1 cellular context compared by ENCODE assay signal in genomic region chr2:69946351-69947077, GRCh38.
TF ChIP-seq lines count a peak whose summit lies in the region.

No MANE protein-coding gene starts in this region.

TF ChIP-seq in HepG2, 621 proteins besides CTCF, POLR2A, EP300 and RAD21 (continued from another document and continues in another):
- no peak for TF ChIP-seq SOX6 (IDR thresholded peaks at IDR 0.05)
- peak; percentile 36 for TF ChIP-seq SOX6 (CRISPR knock-in tag; IDR thresholded peaks at IDR 0.05)
- no peak for TF ChIP-seq ZNF567 (CRISPR knock-in tag; IDR thresholded peaks at IDR 0.05; ENCODE audit: borderline replicate concordance)
- TF ChIP-seq ZNF891 (CRISPR knock-in tag; IDR thresholded peaks at IDR 0.05) = no peak
- 0 out of 2 replicates have a peak, but pooled peaks have one; percentile 8 for TF ChIP-seq MXD3 (CRISPR knock-in tag; IDR thresholded peaks at IDR 0.05)
- no peak for TF ChIP-seq ZNF337 (CRISPR knock-in tag; IDR thresholded peaks at IDR 0.05; ENCODE audit: borderline replicate concordance, low read depth)
- TF ChIP-seq HOXD1 (CRISPR knock-in tag; IDR thresholded peaks at IDR 0.05) = no peak; the same call in 1 of the 2 replicates
- TF ChIP-seq SKI (IDR thresholded peaks at IDR 0.05; ENCODE audit: partially characterized antibody) = no peak
- no peak for TF ChIP-seq BCL3 (CRISPR knock-in tag; IDR thresholded peaks at IDR 0.05)
- no peak for TF ChIP-seq CCAR2 (optimal IDR thresholded peaks at IDR 0.05; ENCODE audit: low read depth, low read length)
- TF ChIP-seq ZNF512B (CRISPR knock-in tag; IDR thresholded peaks at IDR 0.05; ENCODE audit: borderline replicate concordance) = 0 out of 2 replicates have a peak, but pooled peaks have one; percentile 26
- TF ChIP-seq EZH2 (conservative IDR thresholded peaks at IDR 0.05; ENCODE audit: low read depth, low read length) = no peak
- no peak for TF ChIP-seq ZSCAN5A (CRISPR knock-in tag; IDR thresholded peaks at IDR 0.05; ENCODE audit: borderline replicate concordance)
- TF ChIP-seq ZNF121 (CRISPR knock-in tag; IDR thresholded peaks at IDR 0.05) = no peak
- TF ChIP-seq ZNF18 (CRISPR knock-in tag; IDR thresholded peaks at IDR 0.05; ENCODE audit: insufficient replicate concordance) = no peak
- no peak for TF ChIP-seq SETDB1 (CRISPR knock-in tag; IDR thresholded peaks at IDR 0.05; ENCODE audit: borderline replicate concordance)
- TF ChIP-seq ZNF430 (CRISPR knock-in tag; IDR thresholded peaks at IDR 0.05) = no peak
- no peak for TF ChIP-seq RFX5 (IDR thresholded peaks at IDR 0.05; ENCODE audit: low read depth, low read length)
- TF ChIP-seq HMGXB4 (CRISPR knock-in tag; IDR thresholded peaks at IDR 0.05; ENCODE audit: borderline replicate concordance in 1 of 2, low read depth in 1 of 2) = 0 out of 4 replicates have a peak, but pooled peaks of 1 of the 2 experiments have one; percentile 17
- TF ChIP-seq ZNF841 (CRISPR knock-in tag; IDR thresholded peaks at IDR 0.05; ENCODE audit: borderline replicate concordance) = no peak
- no peak for TF ChIP-seq KDM2A (CRISPR knock-in tag; IDR thresholded peaks at IDR 0.05; ENCODE audit: borderline replicate concordance, low read depth)
- no peak for TF ChIP-seq SRF (IDR thresholded peaks at IDR 0.05; ENCODE audit: low read depth, low read length)
- no peak for TF ChIP-seq IRF1 (CRISPR knock-in tag; IDR thresholded peaks at IDR 0.05; ENCODE audit: low read depth)
- no peak for TF ChIP-seq ATRX (CRISPR knock-in tag; IDR thresholded peaks at IDR 0.05; ENCODE audit: borderline replicate concordance)
- TF ChIP-seq DDIT3 (CRISPR knock-in tag; IDR thresholded peaks at IDR 0.05) = no peak
- no peak for TF ChIP-seq HOMEZ (CRISPR knock-in tag; IDR thresholded peaks at IDR 0.05; ENCODE audit: low read depth)
- no peak for TF ChIP-seq ZNF512 (CRISPR knock-in tag; IDR thresholded peaks at IDR 0.05)
- no peak for TF ChIP-seq HMGA1 (CRISPR knock-in tag; conservative IDR thresholded peaks at IDR 0.05)
- TF ChIP-seq PLSCR1 (CRISPR knock-in tag; IDR thresholded peaks at IDR 0.05; ENCODE audit: borderline replicate concordance) = no peak
- TF ChIP-seq MEIS1 (CRISPR knock-in tag; IDR thresholded peaks at IDR 0.05; ENCODE audit: borderline replicate concordance) = no peak
- no peak for TF ChIP-seq ZNF136 (CRISPR knock-in tag; IDR thresholded peaks at IDR 0.05; ENCODE audit: low read depth)
- no peak for TF ChIP-seq GZF1 (CRISPR knock-in tag; IDR thresholded peaks at IDR 0.05)
- TF ChIP-seq ZFP62 (CRISPR knock-in tag; IDR thresholded peaks at IDR 0.05) = no peak
- TF ChIP-seq ZBTB1 (CRISPR knock-in tag; IDR thresholded peaks at IDR 0.05; ENCODE audit: borderline replicate concordance) = no peak
- TF ChIP-seq ZNF747 (CRISPR knock-in tag; IDR thresholded peaks at IDR 0.05; ENCODE audit: borderline replicate concordance) = no peak
- TF ChIP-seq PHB2 (IDR thresholded peaks at IDR 0.05; ENCODE audit: partially characterized antibody) = no peak
- TF ChIP-seq U2AF2 (IDR thresholded peaks at IDR 0.05; ENCODE audit: low read depth, low read length) = no peak
- TF ChIP-seq KDM5B (CRISPR knock-in tag; IDR thresholded peaks at IDR 0.05; ENCODE audit: borderline replicate concordance) = no peak
- TF ChIP-seq PRDM4 (CRISPR knock-in tag; IDR thresholded peaks at IDR 0.05; ENCODE audit: borderline replicate concordance) = no peak
- no peak for TF ChIP-seq ZNF570 (CRISPR knock-in tag; IDR thresholded peaks at IDR 0.05; ENCODE audit: borderline replicate concordance)
- TF ChIP-seq NR2C2 (CRISPR knock-in tag; IDR thresholded peaks at IDR 0.05; ENCODE audit: borderline replicate concordance) = no peak; the same call in 1 of the 2 replicates
- TF ChIP-seq ARID3A (IDR thresholded peaks at IDR 0.05; ENCODE audit: low read depth, low read length) = peak; percentile 41; the same call in 1 of the 2 replicates
- no peak for TF ChIP-seq SP140L (CRISPR knock-in tag; IDR thresholded peaks at IDR 0.05; ENCODE audit: borderline replicate concordance)
